ENCODE assay signal across 1 cellular context in genomic region chr2:97969466-97970067, GRCh38.
TF ChIP-seq lines count a peak whose summit lies in the region.

No MANE protein-coding gene starts in this region.

TF ChIP-seq in K562, 482 proteins besides CTCF, POLR2A, EP300 and RAD21:
- TF ChIP-seq RNF219 (CRISPR knock-in tag; IDR thresholded peaks at IDR 0.05) (no peak), MEF2D (tag; conservative IDR thresholded peaks at IDR 0.05; ENCODE audit: low read depth) (no peak), FOSL1 (tag; conservative IDR thresholded peaks at IDR 0.05) (0 out of 2 replicates have a peak, but pooled peaks have one; percentile 45), SMARCA4 (IDR thresholded peaks at IDR 0.05) (0 out of 2 replicates have a peak, but pooled peaks have one; percentile 23), CHAMP1 (IDR thresholded peaks at IDR 0.05) (no peak), ZNF316 (IDR thresholded peaks at IDR 0.05) (peak; percentile 78), NFE2 (IDR thresholded peaks at IDR 0.05; ENCODE audit: low read depth) (peak; percentile 77), DPF2 (IDR thresholded peaks at IDR 0.05) (peak; percentile 62), MCM7 (IDR thresholded peaks at IDR 0.05) (no peak), ARID1B (IDR thresholded peaks at IDR 0.05) (peak; percentile 45; the same call in 1 of the 2 replicates), ZBTB9 (CRISPR knock-in tag; IDR thresholded peaks at IDR 0.05) (no peak), ZNF146 (CRISPR knock-in tag; IDR thresholded peaks at IDR 0.05; ENCODE audit: unreplicated experiment) (no peak), CEBPB (tag; IDR thresholded peaks at IDR 0.05) (peak; percentile 43; the same call in 1 of the 2 replicates), MAFG (tag; conservative IDR thresholded peaks at IDR 0.05) (peak; percentile 76), C11orf30 (IDR thresholded peaks at IDR 0.05; ENCODE audit: low read depth) (peak; percentile 78)
